20 cellular contexts compared by ENCODE assay signal in the genomic region with DNA sequence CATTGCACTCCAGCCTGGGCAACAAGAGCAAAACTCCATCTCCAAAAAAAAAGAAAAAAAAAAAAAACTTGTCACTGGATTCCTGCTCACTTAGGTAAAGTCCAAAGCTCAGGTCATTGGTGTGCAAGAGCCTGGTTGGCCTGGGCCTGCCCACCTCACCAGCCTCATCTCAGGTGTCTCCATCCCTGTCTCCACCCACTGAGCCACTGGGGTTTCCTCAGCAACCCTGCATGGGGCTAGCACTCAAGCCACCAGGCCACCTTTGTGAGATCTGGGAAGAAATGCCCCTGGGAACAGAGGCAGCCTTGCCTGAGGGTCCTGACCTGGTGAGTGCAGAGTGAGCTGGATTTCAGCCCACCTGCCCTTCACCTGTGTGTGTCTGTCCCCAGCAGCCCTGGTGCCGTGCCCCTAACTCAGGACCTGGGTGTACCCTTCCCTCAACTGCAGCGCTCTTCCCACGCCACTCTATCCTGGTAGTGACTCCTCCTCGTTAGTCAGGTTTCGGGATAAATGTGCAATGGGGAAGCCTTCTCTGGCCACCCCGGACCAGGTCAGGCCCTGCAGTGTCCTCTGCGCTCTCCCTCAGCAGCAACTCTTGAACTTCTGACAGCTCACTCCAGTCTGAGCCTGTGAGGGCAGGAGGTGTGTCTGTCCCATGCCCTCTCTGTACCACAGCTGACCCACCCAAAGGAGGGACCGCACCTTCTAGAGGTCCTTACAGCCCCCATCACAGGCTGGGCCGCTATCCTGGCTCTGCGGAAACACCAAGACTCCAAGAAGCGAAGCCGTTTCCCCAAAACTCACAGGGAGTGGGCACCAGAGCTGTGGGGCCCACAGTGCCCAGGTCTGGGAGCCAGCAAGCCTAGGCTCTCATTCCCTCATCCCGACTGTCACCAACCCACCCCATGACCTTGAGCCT. TPM values are rescaled to one million over a fixed set of nuclear protein-coding genes. Genes with fewer than 3 reads are reported as not detected.
A peak's percentile ranks its signal among the peaks of the same experiment; 100 is the strongest.
DNase-seq lines count a peak whose midpoint lies in the region; ATAC-seq and TF ChIP-seq lines count a peak whose summit lies in the region.
"Had no signal": no experiment of that assay in that cellular context is flagged by ENCODE, and none has a peak within 500 bp of the region (broad histone marks: within the 10 kb centered on the region; RNA-seq: fewer than 3 reads in every experiment).

No MANE protein-coding gene starts in this region.

- peaks cover 0 to 2% (median 0%) of the 10 kb centered on the region in 7 donors for H3K4me1 Mint-ChIP-seq in naive thymus-derived CD4-positive, alpha-beta T cell

- peaks cover 3 to 20% (median 19%) of the 10 kb centered on the region in 4 donors for H3K4me1 ChIP-seq in esophagus muscularis mucosa
- no peaks in the 10 kb centered on the region for H3K4me1 ChIP-seq in naive thymus-derived CD4-positive, alpha-beta T cell (ENCODE audit: control insufficient read depth in 2 of 2, insufficient read depth in 2 of 2, low read length in 2 of 2)

- peak; percentile 44 for DNase-seq in DMS53 (lab: John Stamatoyannopoulos, UW)
- DNase-seq in DMS53 treated with DMSO at 0.1 percent for 48 hours (lab: John Stamatoyannopoulos, UW; ENCODE audit: unreplicated experiment): no peak
- peak; percentile 77 for DNase-seq in esophagus muscularis mucosa (ENCODE audit: extremely low spot score)
- no peak for DNase-seq in naive thymus-derived CD4-positive, alpha-beta T cell
- DNase-seq: 8988T, C1 segment of cervical spinal cord, DMS79, H9, MV-4-11, NCI-H1417 treated with DMSO at 0.1 percent for 48 hours, NCI-H2029, NCI-H2171 treated with DMSO at 0.1 percent for 48 hours, NCI-H82 had no signal

- H3K36me3 Mint-ChIP-seq in naive thymus-derived CD4-positive, alpha-beta T cell: no peaks in the 10 kb centered on the region

- ATAC-seq in naive thymus-derived CD4-positive, alpha-beta T cell: peak; percentile 8
- no peak for ATAC-seq in HG02852 (IDR thresholded peaks at IDR 0.05; ENCODE audit: unreplicated experiment)
- no peak for ATAC-seq in HG03354 (IDR thresholded peaks at IDR 0.05; ENCODE audit: poor library complexity, severe bottlenecking, unreplicated experiment)
- no peak for ATAC-seq in GM21737 (IDR thresholded peaks at IDR 0.05; ENCODE audit: unreplicated experiment)
- ATAC-seq: GM12878 had no signal

- peaks cover 0 to 13% (median 8%) of the 10 kb centered on the region in 5 donors for H3K27me3 Mint-ChIP-seq in naive thymus-derived CD4-positive, alpha-beta T cell

- intact Hi-C loops in esophagus muscularis mucosa (cut with DNase I): no loop called here
- intact Hi-C loops in naive thymus-derived CD4-positive, alpha-beta T cell (cut with micrococcal nuclease): no loop called here

- no peak overlapping the region for H3K4me3 Mint-ChIP-seq in naive thymus-derived CD4-positive, alpha-beta T cell
- H3K4me3 Mint-ChIP-seq: H9 had no signal

- no peak overlapping the region for H3K4me3 ChIP-seq in esophagus muscularis mucosa
- H3K4me3 ChIP-seq in naive thymus-derived CD4-positive, alpha-beta T cell (ENCODE audit: low read length): no peak overlapping the region
- H3K4me3 ChIP-seq: GM12878 had no signal

- peaks cover 0 to 3% (median 0%) of the 10 kb centered on the region in 11 donors for H3K9me3 Mint-ChIP-seq in naive thymus-derived CD4-positive, alpha-beta T cell

- TF ChIP-seq EP300 in esophagus muscularis mucosa (IDR thresholded peaks at IDR 0.05): no peak

- TF ChIP-seq CTCF in 22Rv1 (IDR thresholded peaks at IDR 0.05): no peak
- TF ChIP-seq CTCF in esophagus muscularis mucosa (IDR thresholded peaks at IDR 0.05): no peak

- H3K27ac ChIP-seq in 22Rv1: peak overlapping the region; percentile 15; the same call in 1 of the 2 replicates
- H3K27ac ChIP-seq in esophagus muscularis mucosa (replicated peaks in 1 of 4): no peak overlapping the region
- no peak overlapping the region for H3K27ac ChIP-seq in naive thymus-derived CD4-positive, alpha-beta T cell (ENCODE audit: low read depth, low read length)

- H3K36me3 ChIP-seq in esophagus muscularis mucosa: no peaks in the 10 kb centered on the region
- no peaks in the 10 kb centered on the region for H3K36me3 ChIP-seq in naive thymus-derived CD4-positive, alpha-beta T cell (ENCODE audit: control insufficient read depth in 2 of 3, insufficient read depth in 3 of 3, low read length in 3 of 3)

- TF ChIP-seq POLR2A in esophagus muscularis mucosa (IDR thresholded peaks at IDR 0.05; ENCODE audit: low read depth): no peak

- no peaks in the 10 kb centered on the region for H3K9me3 ChIP-seq in esophagus muscularis mucosa
- no peaks in the 10 kb centered on the region for H3K9me3 ChIP-seq in naive thymus-derived CD4-positive, alpha-beta T cell (ENCODE audit: control insufficient read depth in 2 of 3, low read length in 3 of 3)

- peaks cover 0 to 32% (median 0%) of the 10 kb centered on the region in 4 donors for H3K27me3 ChIP-seq in esophagus muscularis mucosa
- H3K27me3 ChIP-seq in naive thymus-derived CD4-positive, alpha-beta T cell (ENCODE audit: control insufficient read depth in 2 of 2, insufficient read depth in 2 of 2, low read length in 2 of 2): no peaks in the 10 kb centered on the region

- POLR2A ChIA-PET in naive thymus-derived CD4-positive, alpha-beta T cell (lab: Charles Lee): no interaction called here

- WGBS in esophagus muscularis mucosa: 95% methylated on average over 12 of the region's 13 CpGs

- CTCF ChIA-PET in naive thymus-derived CD4-positive, alpha-beta T cell (lab: Charles Lee): interaction anchor here (1.0 kb wide), 1 partner anchor 10 kb away, joined by 3 read pairs; no protein-coding TSS in a partner anchor

- no peak overlapping the region for H3K27ac Mint-ChIP-seq in naive thymus-derived CD4-positive, alpha-beta T cell

RNA-seq across cellular contexts. Expression of gene PDZK1IP1, which starts 3.3 kb away (rescaled TPM):
- 1 to 10 TPM in 1 of 4 donors, not detected in 3; 1.8 TPM for total RNA-seq in esophagus muscularis mucosa
- total RNA-seq in naive thymus-derived CD4-positive, alpha-beta T cell: not detected
- polyA plus RNA-seq in naive thymus-derived CD4-positive, alpha-beta T cell: not detected
- total RNA-seq: G401, GM12878, H9, NCI-H460 had no signal
- polyA plus RNA-seq: GM12878 had no signal

RNA-seq across cellular contexts. Expression of gene TAL1, which starts 45.5 kb away (rescaled TPM):
- total RNA-seq in esophagus muscularis mucosa: 1 to 10 TPM; 2.5 to 4.8 (median 4.1) TPM
- 1 to 10 TPM in 1 of 5 experiments, under 1 TPM in 1, not detected in 3; 0.42 to 4.0 TPM for total RNA-seq in naive thymus-derived CD4-positive, alpha-beta T cell
- polyA plus RNA-seq in naive thymus-derived CD4-positive, alpha-beta T cell: not detected
- total RNA-seq: G401, H9, NCI-H460 had no signal
- polyA plus RNA-seq: GM12878 had no signal

RNA-seq across cellular contexts. Expression of gene CYP4A22, which starts 49.3 kb away (rescaled TPM):
- under 1 TPM in 2 of 4 donors, not detected in 2; 0.19 to 0.46 TPM for total RNA-seq in esophagus muscularis mucosa
- total RNA-seq in naive thymus-derived CD4-positive, alpha-beta T cell: not detected
- polyA plus RNA-seq in naive thymus-derived CD4-positive, alpha-beta T cell: not detected
- total RNA-seq: G401, GM12878, H9, NCI-H460 had no signal
- polyA plus RNA-seq: GM12878 had no signal

Comparison
In these comparisons a context has a peak if more than half of its experiments do, and no peak if none do; other contexts are left out.
1. DNase-seq: peak in DMS53 (single experiment) and esophagus muscularis mucosa (single experiment); none in DMS53 treated with DMSO at 0.1 percent for 48 hours (single experiment) and naive thymus-derived CD4-positive, alpha-beta T cell (0 of 9).